Comparison of ENCODE assay signal across 8 cellular contexts in genomic region chr3:133038089-133038730, GRCh38. TPM values are rescaled to one million over a fixed set of nuclear protein-coding genes. Genes with fewer than 3 reads are reported as not detected.
DNase-seq lines count a peak whose midpoint lies in the region; ATAC-seq, FAIRE-seq and TF ChIP-seq lines count a peak whose summit lies in the region.

TSS of gene TMEM108 (plus strand) at chr3:133038391.

- H3K4me1 ChIP-seq in liver (ENCODE audit: control insufficient read depth in 4 of 4, insufficient read depth in 4 of 4, low read length in 3 of 4) (peaks cover 5 to 16% (median 8%) of the 10 kb centered on the region in 4 donors), HepG2 (ENCODE audit: insufficient read depth, low read length) (no peaks in the 10 kb centered on the region), heart left ventricle (peaks cover 0 to 19% (median 5%) of the 10 kb centered on the region in 12 donors)

- H3K36me3 Mint-ChIP-seq in activated naive CD8-positive, alpha-beta T cell treated with anti-CD3 and anti-CD28 coated beads for 36 hours, result no peaks in the 10 kb centered on the region

- POLR2A ChIA-PET in HepG2 (lab: Yijun Ruan, JAX), result no interaction called here

- H2AFZ ChIP-seq in HepG2 (ENCODE audit: low read length), result no peak within 1 kb of the TSS

- intact Hi-C loops in HepG2 (cut with micrococcal nuclease; ENCODE audit: unreplicated experiment), result no loop called here
- intact Hi-C loops in heart left ventricle (cut with DNase I), result loop anchor here in 3 of 10 donors (5.0 to 10.0 kb wide), 2 partner anchors 301 to 303 kb away; no protein-coding TSS in a partner anchor

- TF ChIP-seq CTCF in liver (IDR thresholded peaks at IDR 0.05; ENCODE audit: low read depth, low read length, missing input control) (no peak), HepG2 (CRISPR knock-in tag; IDR thresholded peaks at IDR 0.05) (no peak), heart left ventricle (IDR thresholded peaks at IDR 0.05) (no peak)

- in situ Hi-C loops in HepG2 (cut with HindIII; ENCODE audit: extremely low pct_ligation_motif_present, low pct_unique_long_range_greater_than_20kb), result no loop called here

- peaks cover 5% of the 10 kb centered on the region for H3K4me1 Mint-ChIP-seq in activated naive CD8-positive, alpha-beta T cell treated with anti-CD3 and anti-CD28 coated beads for 36 hours

- H3K9me3 Mint-ChIP-seq in activated naive CD8-positive, alpha-beta T cell treated with anti-CD3 and anti-CD28 coated beads for 36 hours, result no peaks in the 10 kb centered on the region

- H3K27me3 ChIP-seq in liver (ENCODE audit: control insufficient read depth in 4 of 4, insufficient read depth in 4 of 4, low read length in 3 of 4), result peaks cover 0 to 18% (median 7%) of the 10 kb centered on the region in 4 donors
- H3K27me3 ChIP-seq in HepG2 (ENCODE audit: control insufficient read depth in 1 of 2, insufficient read depth in 2 of 2, low read length in 2 of 2), result peaks cover 0 to 25% of the 10 kb centered on the region in 2 experiments; a peak in 3 of 5 replicates
- peaks cover 9 to 59% (median 28%) of the 10 kb centered on the region in 9 donors for H3K27me3 ChIP-seq in heart left ventricle

- DNase-seq in HepG2 (ENCODE audit: low spot score) (no peak), NCI-H2196 treated with DMSO at 0.1 percent for 48 hours (lab: John Stamatoyannopoulos, UW; ENCODE audit: unreplicated experiment) (peak; percentile 93), heart left ventricle (peak; percentile 79 to 84 (median 81)), occipital lobe (lab: John Stamatoyannopoulos, UW) (peak; percentile 90), SKM-1 (lab: John Stamatoyannopoulos, UW; ENCODE audit: unreplicated experiment) (no peak)
- peak; percentile 56 for DNase-seq in activated naive CD8-positive, alpha-beta T cell treated with anti-CD3 and anti-CD28 coated beads for 36 hours

- H3K36me3 ChIP-seq in liver (ENCODE audit: control insufficient read depth in 4 of 4, insufficient read depth in 3 of 4, low read depth in 1 of 4, low read length in 3 of 4), result no peaks in the 10 kb centered on the region
- H3K36me3 ChIP-seq in HepG2 (replicated peaks in 1 of 2; ENCODE audit: control insufficient read depth in 1 of 2, insufficient read depth in 2 of 2, low read length in 2 of 2), result no peaks in the 10 kb centered on the region
- no peaks in the 10 kb centered on the region for H3K36me3 ChIP-seq in heart left ventricle

- H3K4me2 ChIP-seq in HepG2 (ENCODE audit: low read depth, low read length), result no peak within 1 kb of the TSS

- TF ChIP-seq EP300 in HepG2 (IDR thresholded peaks at IDR 0.05; ENCODE audit: low read depth in 2 of 2, low read length in 2 of 2) (no peak), HepG2 (CRISPR knock-in tag; IDR thresholded peaks at IDR 0.05; ENCODE audit: borderline replicate concordance) (no peak)

- 6% methylated on average over 57 of the region's 57 CpGs for WGBS in liver
- 81% methylated on average over 52 of the region's 57 CpGs for WGBS in HepG2 (ENCODE audit: low lambda C conversion rate)
- 1 to 2% (median 1%) methylated on average over 37 to 57 of the region's 57 CpGs for WGBS in heart left ventricle, 4 donors

- H3K4me3 ChIP-seq in liver (ENCODE audit: low read depth in 1 of 3, low read length in 3 of 3), result peak within 1 kb of the TSS; percentile 36 to 52 (median 50)
- no peak within 1 kb of the TSS for H3K4me3 ChIP-seq in HepG2 (replicated peaks in 1 of 3; ENCODE audit: insufficient read depth in 1 of 3, low read depth in 2 of 3, low read length in 3 of 3)
- H3K4me3 ChIP-seq in heart left ventricle, result peak within 1 kb of the TSS; percentile 28 to 74 (median 62)

- no peak for TF ChIP-seq POLR2A in HepG2 (IDR thresholded peaks at IDR 0.05; ENCODE audit: insufficient read depth in 1 of 2, low read depth in 2 of 2, low read length in 2 of 2)
- no peak for TF ChIP-seq POLR2A in heart left ventricle (IDR thresholded peaks at IDR 0.05)

- no peak within 1 kb of the TSS for H3K27ac Mint-ChIP-seq in activated naive CD8-positive, alpha-beta T cell treated with anti-CD3 and anti-CD28 coated beads for 36 hours

- no peak for FAIRE-seq in HepG2 (lab: Jason Lieb, UNC)

- ATAC-seq in HepG2 (no peak), heart left ventricle (peak; percentile 50 to 93 (median 84)), GM18870 (IDR thresholded peaks at IDR 0.05; ENCODE audit: unreplicated experiment) (no peak)

- H3K9ac ChIP-seq in liver (ENCODE audit: low read depth in 1 of 2, low read length in 2 of 2), result no peak within 1 kb of the TSS
- H3K9ac ChIP-seq in HepG2 (ENCODE audit: insufficient read depth, low read depth, low read length), result no peak within 1 kb of the TSS

- H3K4me3 Mint-ChIP-seq in activated naive CD8-positive, alpha-beta T cell treated with anti-CD3 and anti-CD28 coated beads for 36 hours, result peak within 1 kb of the TSS; percentile 22

- no peaks in the 10 kb centered on the region for H4K20me1 ChIP-seq in HepG2 (ENCODE audit: insufficient read depth, low read length)

- CTCF ChIA-PET in HepG2 (lab: Yijun Ruan, JAX; ENCODE audit: low intra/inter-chr PET ratio, low total read pairs), result no interaction called here

- H3K27ac ChIP-seq in liver (ENCODE audit: low read depth in 1 of 2, low read length in 2 of 2) (no peak within 1 kb of the TSS), HepG2 (ENCODE audit: extremely low read length, insufficient read depth, low read length) (no peak within 1 kb of the TSS), heart left ventricle (peak within 1 kb of the TSS in 3 of 12 donors; percentile 1 to 51 (median 36))

- BruUV-seq in HepG2 (replicated peaks; lab: Mats Ljungman, UMichigan), result no TSS peak

- H3K79me2 ChIP-seq in HepG2 (ENCODE audit: insufficient read depth, low read length), result no peaks in the 10 kb centered on the region

- TF ChIP-seq RAD21 in liver (IDR thresholded peaks at IDR 0.05), result no peak
- TF ChIP-seq RAD21 in HepG2 (CRISPR knock-in tag; IDR thresholded peaks at IDR 0.05), result no peak

- peaks cover 60% of the 10 kb centered on the region for H3K27me3 Mint-ChIP-seq in activated naive CD8-positive, alpha-beta T cell treated with anti-CD3 and anti-CD28 coated beads for 36 hours

- H3K9me3 ChIP-seq in liver (ENCODE audit: control insufficient read depth in 4 of 4, low read length in 3 of 4), result no peaks in the 10 kb centered on the region
- no peaks in the 10 kb centered on the region for H3K9me3 ChIP-seq in HepG2 (ENCODE audit: low read length)
- no peaks in the 10 kb centered on the region for H3K9me3 ChIP-seq in heart left ventricle

TF ChIP-seq in liver, 16 proteins besides CTCF, POLR2A, EP300 and RAD21 (continues in another document):
- TF ChIP-seq EGR1 (IDR thresholded peaks at IDR 0.05; ENCODE audit: low read depth in 2 of 2), result no peak
- TF ChIP-seq FOXA1 (IDR thresholded peaks at IDR 0.05), result no peak
- no peak for TF ChIP-seq MAX (IDR thresholded peaks at IDR 0.05)
- TF ChIP-seq SP1 (IDR thresholded peaks at IDR 0.05), result no peak
- TF ChIP-seq HNF4G (IDR thresholded peaks at IDR 0.05), result no peak
- TF ChIP-seq, protein P1, sequence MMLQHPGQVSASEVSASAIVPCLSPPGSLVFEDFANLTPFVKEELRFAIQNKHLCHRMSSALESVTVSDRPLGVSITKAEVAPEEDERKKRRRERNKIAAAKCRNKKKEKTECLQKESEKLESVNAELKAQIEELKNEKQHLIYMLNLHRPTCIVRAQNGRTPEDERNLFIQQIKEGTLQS (IDR thresholded peaks at IDR 0.05), result no peak
- TF ChIP-seq FOXA2 (IDR thresholded peaks at IDR 0.05), result no peak

TF ChIP-seq in HepG2, 621 proteins besides CTCF, POLR2A, EP300 and RAD21:
- TF ChIP-seq BHLHE40 (IDR thresholded peaks at IDR 0.05; ENCODE audit: low read length), result no peak

RNA-seq across cellular contexts. Expression of gene TMEM108, which starts in this region (rescaled TPM):
- total RNA-seq in liver, result not detected
- polyA plus RNA-seq in liver, result under 1 TPM; 0.05 to 0.10 TPM
- not detected in 2 replicates for total RNA-seq in HepG2 (2016; rRNA removed; fragmentation: Illumina TruSeq; extraction: Trizol)
- not detected in 2 replicates for total RNA-seq in HepG2 (2016; cell fraction: cytosol; rRNA removed; fragmentation: Illumina TruSeq; extraction: Trizol; ENCODE audit: low read depth)
- total RNA-seq in HepG2 (2016; cell fraction: insoluble cytoplasmic fraction; rRNA removed; fragmentation: Illumina TruSeq; extraction: Trizol), result not detected in 2 replicates
- not detected in 2 replicates for total RNA-seq in HepG2 (2016; cell fraction: membrane; rRNA removed; fragmentation: Illumina TruSeq; extraction: Trizol)
- total RNA-seq in HepG2 (2016; cell fraction: nucleus; rRNA removed; fragmentation: Illumina TruSeq; extraction: Trizol), result not detected in 2 replicates
- not detected in 2 replicates for polyA plus RNA-seq in HepG2 (2011; rRNA removed)
- not detected in 2 replicates for polyA plus RNA-seq in HepG2 (2011; cell fraction: cytosol; rRNA removed)
- not detected in 2 replicates for polyA plus RNA-seq in HepG2 (2011; cell fraction: nucleus; rRNA removed)
- polyA plus RNA-seq in HepG2 (2012), result not detected in 2 replicates
- not detected in 2 replicates for polyA plus RNA-seq in HepG2 (2016; cell fraction: cytosol; fragmentation: Illumina TruSeq; extraction: Trizol; ENCODE audit: low read depth)
- not detected in 2 replicates for polyA plus RNA-seq in HepG2 (2016; cell fraction: insoluble cytoplasmic fraction; fragmentation: Illumina TruSeq; extraction: Trizol; ENCODE audit: low read depth)
- not detected in 2 replicates for polyA plus RNA-seq in HepG2 (2016; cell fraction: membrane; fragmentation: Illumina TruSeq; extraction: Trizol; ENCODE audit: low read depth)
- polyA plus RNA-seq in HepG2 (2016; cell fraction: nucleus; fragmentation: Illumina TruSeq; extraction: Trizol; ENCODE audit: insufficient read depth, low read depth), result not detected in 2 replicates
- polyA minus RNA-seq in HepG2 (2011; rRNA and poly(A)+ RNA removed; ENCODE audit: low replicate concordance), result not detected in 2 replicates
- not detected in 2 replicates for polyA minus RNA-seq in HepG2 (2011; cell fraction: cytosol; rRNA and poly(A)+ RNA removed)
- not detected in 2 replicates for polyA minus RNA-seq in HepG2 (2011; cell fraction: nucleus; rRNA and poly(A)+ RNA removed)
- total RNA-seq in activated naive CD8-positive, alpha-beta T cell treated with anti-CD3 and anti-CD28 coated beads for 36 hours, result not detected
- total RNA-seq in heart left ventricle, result 1 to 10 TPM in 4 of 9 donors, under 1 TPM in 5; 0.14 to 2.8 (median 0.73) TPM
- under 1 TPM; 0.49 to 0.57 TPM for polyA plus RNA-seq in heart left ventricle
- 27.1 TPM for total RNA-seq in occipital lobe

Comparison
In these comparisons a context has a peak if more than half of its experiments do, and no peak if none do; other contexts are left out.
1. H3K4me3 ChIP-seq: peak in liver (3 of 3) and heart left ventricle (12 of 12); none in HepG2 (0 of 3).
2. Peak in DNase-seq in activated naive CD8-positive, alpha-beta T cell treated with anti-CD3 and anti-CD28 coated beads for 36 hours; RNA of the gene not detected or under 1 TPM.
3. ATAC-seq: peak in heart left ventricle (4 of 4); none in HepG2 (single experiment) and GM18870 (single experiment).
4. DNase-seq: peak in NCI-H2196 treated with DMSO at 0.1 percent for 48 hours (single experiment), heart left ventricle (5 of 5) and occipital lobe (single experiment); none in HepG2 (single experiment) and SKM-1 (single experiment).